ENCODE assay signal across 13 cellular contexts in genomic region chr11:77602385-77603105, GRCh38. TPM values are rescaled to one million over a fixed set of nuclear protein-coding genes. Genes with fewer than 3 reads are reported as not detected.
DNase-seq lines count a peak whose midpoint lies in the region; ATAC-seq lines count a peak whose summit lies in the region.
"Had no signal": no experiment of that assay in that cellular context is flagged by ENCODE, and none has a peak within 500 bp of the region (broad histone marks: within the 10 kb centered on the region; RNA-seq: fewer than 3 reads in every experiment).

No MANE protein-coding gene starts in this region.

- CTCF ChIA-PET in activated CD4-positive, alpha-beta T cell treated with anti-CD3 and anti-CD28 coated beads for 36 hours (lab: Charles Lee): interaction anchor here (3.5 kb wide), 1 partner anchor 16 kb away, joined by 27 read pairs; no protein-coding TSS in a partner anchor
- CTCF ChIA-PET in activated CD4-positive, alpha-beta T cell treated with anti-CD3 and anti-CD28 coated beads, Interleukin-2, amount 10 ng/mL, durations not matched to agents 7 days and 5 days (lab: Charles Lee): interaction anchor here (0.7 to 1.5 kb wide), 2 partner anchors 9 to 12 kb away, joined by 3 read pairs; partner anchors contain the start of gene AQP11

- H3K4me3 Mint-ChIP-seq in activated CD4-positive, alpha-beta T cell treated with anti-CD3 and anti-CD28 coated beads for 36 hours: no peak overlapping the region
- H3K4me3 Mint-ChIP-seq in activated CD4-positive, alpha-beta T cell treated with anti-CD3 and anti-CD28 coated beads, Interleukin-2, amount 10 ng/mL, durations not matched to agents 7 days and 5 days: no peak overlapping the region
- H3K4me3 Mint-ChIP-seq: T-helper 1 cell treated with Interleukin-12 subunit alpha and Interleukin-12 subunit beta and Interleukin-4 antibody, amounts not matched to agents 30 μg/mL and 1 μg/mL, for 36 hours had no signal

- intact Hi-C loops in activated CD4-positive, alpha-beta T cell treated with anti-CD3 and anti-CD28 coated beads for 36 hours (cut with DNase I, micrococcal nuclease): no loop called here

- DNase-seq in activated CD4-positive, alpha-beta T cell treated with anti-CD3 and anti-CD28 coated beads for 36 hours: no peak
- no peak for DNase-seq in activated CD4-positive, alpha-beta T cell treated with anti-CD3 and anti-CD28 coated beads, Interleukin-2, amount 10 ng/mL, durations not matched to agents 7 days and 5 days
- DNase-seq in astrocyte of the hippocampus (ENCODE audit: low read depth, low spot score) (peak; percentile 84), iPS-NIHi11 (ENCODE audit: low spot score) (peak; percentile 21), NCI-H1436 (lab: John Stamatoyannopoulos, UW) (no peak), DMS153 treated with DMSO at 0.1 percent for 48 hours (lab: John Stamatoyannopoulos, UW; ENCODE audit: unreplicated experiment) (no peak)
- DNase-seq: upper lobe of right lung had no signal

- peak; percentile 26 for ATAC-seq in activated CD4-positive, alpha-beta T cell treated with anti-CD3 and anti-CD28 coated beads for 36 hours
- ATAC-seq in GM21786 (IDR thresholded peaks at IDR 0.05; ENCODE audit: unreplicated experiment): no peak
- ATAC-seq: upper lobe of right lung had no signal

- H3K4me1 Mint-ChIP-seq in activated CD4-positive, alpha-beta T cell treated with anti-CD3 and anti-CD28 coated beads for 36 hours: no peaks in the 10 kb centered on the region
- H3K4me1 Mint-ChIP-seq in activated CD4-positive, alpha-beta T cell treated with anti-CD3 and anti-CD28 coated beads, Interleukin-2, amount 10 ng/mL, durations not matched to agents 7 days and 5 days: no peaks in the 10 kb centered on the region

- no peaks in the 10 kb centered on the region for H3K27me3 Mint-ChIP-seq in activated CD4-positive, alpha-beta T cell treated with anti-CD3 and anti-CD28 coated beads for 36 hours
- no peaks in the 10 kb centered on the region for H3K27me3 Mint-ChIP-seq in activated CD4-positive, alpha-beta T cell treated with anti-CD3 and anti-CD28 coated beads, Interleukin-2, amount 10 ng/mL, durations not matched to agents 7 days and 5 days

- POLR2A ChIA-PET in activated CD4-positive, alpha-beta T cell treated with anti-CD3 and anti-CD28 coated beads for 36 hours (lab: Charles Lee): no interaction called here
- POLR2A ChIA-PET in activated CD4-positive, alpha-beta T cell treated with anti-CD3 and anti-CD28 coated beads, Interleukin-2, amount 10 ng/mL, durations not matched to agents 7 days and 5 days (lab: Charles Lee): no interaction called here

- no peak overlapping the region for H3K27ac Mint-ChIP-seq in activated CD4-positive, alpha-beta T cell treated with anti-CD3 and anti-CD28 coated beads for 36 hours
- H3K27ac Mint-ChIP-seq in activated CD4-positive, alpha-beta T cell treated with anti-CD3 and anti-CD28 coated beads, Interleukin-2, amount 10 ng/mL, durations not matched to agents 7 days and 5 days: no peak overlapping the region
- H3K27ac Mint-ChIP-seq: T-helper 1 cell treated with Interleukin-12 subunit alpha and Interleukin-12 subunit beta and Interleukin-4 antibody, amounts not matched to agents 30 μg/mL and 1 μg/mL, for 36 hours had no signal

- no peaks in the 10 kb centered on the region for H3K9me3 Mint-ChIP-seq in activated CD4-positive, alpha-beta T cell treated with anti-CD3 and anti-CD28 coated beads for 36 hours (ENCODE audit: low read depth)
- no peaks in the 10 kb centered on the region for H3K9me3 Mint-ChIP-seq in activated CD4-positive, alpha-beta T cell treated with anti-CD3 and anti-CD28 coated beads, Interleukin-2, amount 10 ng/mL, durations not matched to agents 7 days and 5 days
- H3K9me3 Mint-ChIP-seq: T-helper 1 cell treated with Interleukin-12 subunit alpha and Interleukin-12 subunit beta and Interleukin-4 antibody, amounts not matched to agents 30 μg/mL and 1 μg/mL, for 36 hours had no signal

- peaks cover 5% of the 10 kb centered on the region for H3K36me3 Mint-ChIP-seq in activated CD4-positive, alpha-beta T cell treated with anti-CD3 and anti-CD28 coated beads for 36 hours (ENCODE audit: low read depth)
- peaks cover 2% of the 10 kb centered on the region for H3K36me3 Mint-ChIP-seq in activated CD4-positive, alpha-beta T cell treated with anti-CD3 and anti-CD28 coated beads, Interleukin-2, amount 10 ng/mL, durations not matched to agents 7 days and 5 days (ENCODE audit: low read depth)

- peak overlapping the region; percentile 62 for H3K27ac ChIP-seq in temporal lobe (ENCODE audit: low read depth, low read length)
- H3K27ac ChIP-seq: BLaER1, KMS-11, neutrophil, upper lobe of right lung had no signal

RNA-seq across cellular contexts. Expression of gene AQP11, which starts 12.8 kb away (rescaled TPM):
- total RNA-seq in activated CD4-positive, alpha-beta T cell treated with anti-CD3 and anti-CD28 coated beads for 36 hours: under 1 TPM in 1 of 2 experiments, not detected in 1; 0.14 TPM
- total RNA-seq in activated CD4-positive, alpha-beta T cell treated with anti-CD3 and anti-CD28 coated beads, Interleukin-2, amount 10 ng/mL, durations not matched to agents 7 days and 5 days: under 1 TPM in 1 of 2 experiments, not detected in 1; 0.20 TPM
- 4.7 TPM for total RNA-seq in temporal lobe

RNA-seq across cellular contexts. Expression of gene CLNS1A, which starts 35.0 kb away (rescaled TPM):
- 100 to 1,000 TPM; 185 to 212 TPM for total RNA-seq in activated CD4-positive, alpha-beta T cell treated with anti-CD3 and anti-CD28 coated beads for 36 hours
- total RNA-seq in activated CD4-positive, alpha-beta T cell treated with anti-CD3 and anti-CD28 coated beads, Interleukin-2, amount 10 ng/mL, durations not matched to agents 7 days and 5 days: 100 to 1,000 TPM; 102 to 104 TPM
- total RNA-seq in temporal lobe: 119 TPM

Comparison
In these comparisons a context has a peak if more than half of its experiments do, and no peak if none do; other contexts are left out.
1. DNase-seq: peak in astrocyte of the hippocampus (single experiment) and iPS-NIHi11 (single experiment); none in activated CD4-positive, alpha-beta T cell treated with anti-CD3 and anti-CD28 coated beads for 36 hours (single experiment), activated CD4-positive, alpha-beta T cell treated with anti-CD3 and anti-CD28 coated beads, Interleukin-2, amount 10 ng/mL, durations not matched to agents 7 days and 5 days (single experiment), NCI-H1436 (single experiment) and DMS153 treated with DMSO at 0.1 percent for 48 hours (single experiment).